In the genomic region with DNA sequence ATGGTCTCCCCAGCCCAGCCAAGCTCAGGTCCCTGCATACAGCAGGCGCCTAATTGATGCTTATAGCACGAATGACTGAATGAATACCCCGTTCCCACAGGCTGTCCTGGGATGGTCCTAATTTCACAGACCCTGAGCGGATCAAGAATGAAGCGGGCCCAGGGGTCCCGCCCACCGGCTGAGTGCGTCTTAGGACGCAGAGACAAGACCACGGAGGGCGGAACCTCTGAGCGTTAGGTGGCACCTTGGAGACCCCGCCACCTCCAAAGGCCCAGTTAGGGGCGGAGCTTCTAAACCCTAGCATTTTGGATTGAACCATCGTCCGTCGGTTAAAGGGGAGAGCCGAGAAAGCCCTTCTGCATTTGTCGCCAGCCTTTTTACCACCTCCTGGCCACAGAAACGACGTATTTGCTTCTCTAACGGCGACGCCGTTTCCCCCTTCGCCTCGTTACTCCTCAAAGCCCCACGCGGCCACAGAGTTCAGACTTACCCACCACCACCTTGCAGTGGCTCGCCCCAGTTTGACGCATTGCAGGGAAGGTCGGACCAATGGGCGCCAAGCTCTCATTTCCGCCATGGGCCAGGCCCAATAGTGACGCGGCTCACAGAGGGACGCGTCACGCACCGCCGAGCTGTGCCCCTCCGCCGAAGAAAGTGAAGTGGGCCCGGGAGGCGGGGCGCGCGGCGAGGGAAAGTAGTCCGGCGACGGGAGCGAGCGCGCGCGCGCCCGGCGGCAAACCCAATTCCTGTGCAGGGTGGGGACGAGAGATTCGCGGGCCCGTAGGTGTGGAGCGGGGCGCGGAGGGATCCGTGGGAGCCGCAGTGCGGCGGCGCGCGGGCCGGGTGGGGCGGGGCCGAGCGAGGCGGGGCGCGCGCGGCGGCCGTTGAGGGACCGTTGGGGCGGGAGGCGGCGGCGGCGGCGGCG, we compare ENCODE assay signal across 1 cellular context.
TF ChIP-seq lines count a peak whose summit lies in the region.

No MANE protein-coding gene starts in this region.

TF ChIP-seq in WTC11, 78 proteins besides CTCF, POLR2A, EP300 and RAD21 (continued from another document):
- TF ChIP-seq, protein P1, sequence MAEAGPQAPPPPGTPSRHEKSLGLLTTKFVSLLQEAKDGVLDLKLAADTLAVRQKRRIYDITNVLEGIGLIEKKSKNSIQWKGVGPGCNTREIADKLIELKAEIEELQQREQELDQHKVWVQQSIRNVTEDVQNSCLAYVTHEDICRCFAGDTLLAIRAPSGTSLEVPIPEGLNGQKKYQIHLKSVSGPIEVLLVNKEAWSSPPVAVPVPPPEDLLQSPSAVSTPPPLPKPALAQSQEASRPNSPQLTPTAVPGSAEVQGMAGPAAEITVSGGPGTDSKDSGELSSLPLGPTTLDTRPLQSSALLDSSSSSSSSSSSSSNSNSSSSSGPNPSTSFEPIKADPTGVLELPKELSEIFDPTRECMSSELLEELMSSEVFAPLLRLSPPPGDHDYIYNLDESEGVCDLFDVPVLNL (CRISPR knock-in tag; IDR thresholded peaks at IDR 0.05; ENCODE audit: borderline replicate concordance, low read depth): 0 out of 2 replicates have a peak, but pooled peaks have one; percentile 81
- TF ChIP-seq AFF4 (CRISPR knock-in tag; IDR thresholded peaks at IDR 0.05; ENCODE audit: borderline replicate concordance) (no peak), KAT7 (CRISPR knock-in tag; IDR thresholded peaks at IDR 0.05; ENCODE audit: borderline replicate concordance) (no peak), PRRX2 (CRISPR knock-in tag; IDR thresholded peaks at IDR 0.05) (0 out of 2 replicates have a peak, but pooled peaks have one; percentile 86), ZNF416 (CRISPR knock-in tag; IDR thresholded peaks at IDR 0.05) (no peak), RORB (CRISPR knock-in tag; IDR thresholded peaks at IDR 0.05) (no peak), MXD4 (CRISPR knock-in tag; IDR thresholded peaks at IDR 0.05; ENCODE audit: borderline replicate concordance) (peak; percentile 86; the same call in 1 of the 2 replicates), ZMAT4 (CRISPR knock-in tag; IDR thresholded peaks at IDR 0.05) (no peak), ZNF317 (CRISPR knock-in tag; IDR thresholded peaks at IDR 0.05; ENCODE audit: borderline replicate concordance, low read depth) (no peak), CREM (CRISPR knock-in tag; IDR thresholded peaks at IDR 0.05) (peak; percentile 79)
